Comparison of ENCODE assay signal across 26 cellular contexts in genomic region chr2:19675003-19675629, GRCh38.
DNase-seq lines count a peak whose midpoint lies in the region; ATAC-seq and TF ChIP-seq lines count a peak whose summit lies in the region.
"Had no signal": no experiment of that assay in that cellular context is flagged by ENCODE, and none has a peak within 500 bp of the region (broad histone marks: within the 10 kb centered on the region; RNA-seq: fewer than 3 reads in every experiment).

No MANE protein-coding gene starts in this region.

- no peak for ATAC-seq in GM18505 (IDR thresholded peaks at IDR 0.05; ENCODE audit: unreplicated experiment)
- ATAC-seq: left lung; naive thymus-derived CD4-positive, alpha-beta T cell had no signal

- TF ChIP-seq POLR2A in GM18505 (IDR thresholded peaks at IDR 0.05; ENCODE audit: borderline replicate concordance, extremely low read depth, insufficient read depth, insufficient read length): no peak

- H3K27me3 ChIP-seq in tibial artery: no peaks in the 10 kb centered on the region
- H3K27me3 ChIP-seq: cardiac muscle cell, esophagus muscularis mucosa, left lung, upper lobe of left lung had no signal

- intact Hi-C loops in tibial artery (cut with DNase I; ENCODE audit: low total_unique reads): loop anchor here (5.0 kb wide), 1 partner anchor 62 kb away; no protein-coding TSS in a partner anchor

- H3K27ac Mint-ChIP-seq in osteocyte (ENCODE audit: unreplicated experiment): peak overlapping the region; percentile 71
- H3K27ac Mint-ChIP-seq: activated naive CD8-positive, alpha-beta T cell; IgD-negative memory B cell; immature natural killer cell; mesothelial cell of epicardium; naive thymus-derived CD4-positive, alpha-beta T cell had no signal

- DNase-seq in AG10803 (ENCODE audit: low read depth) (peak; percentile 29), HFF-Myc (ENCODE audit: extremely low read depth, low read depth) (peak; percentile 48), cerebellar cortex (ENCODE audit: low spot score) (peak; percentile 6), osteocyte (ENCODE audit: extremely low spot score, unreplicated experiment) (no peak), tibial artery (no peak), iPS-NIHi7 (ENCODE audit: extremely low spot score) (no peak), GOT3 (lab: John Stamatoyannopoulos, UW) (no peak)
- DNase-seq: activated T-cell treated with anti-CD3 and anti-CD28 coated beads for 4 hours; foreskin melanocyte; H7; immature natural killer cell; left lung; naive thymus-derived CD4-positive, alpha-beta T cell; NCI-H1092 treated with DMSO at 0.1 percent for 48 hours; NCI-H2029; NCI-H526; RPMI8226; spleen; T-helper 2 cell; upper lobe of left lung had no signal

- peaks cover 47% of the 10 kb centered on the region for H3K4me1 Mint-ChIP-seq in osteocyte (ENCODE audit: unreplicated experiment)
- H3K4me1 Mint-ChIP-seq: IgD-negative memory B cell, immature natural killer cell had no signal

- TF ChIP-seq CTCF in AG10803 (conservative IDR thresholded peaks at IDR 0.05; ENCODE audit: low read length): no peak
- no peak for TF ChIP-seq CTCF in HFF-Myc (IDR thresholded peaks at IDR 0.05; ENCODE audit: low read depth, low read length, missing control alignments)
- no peak for TF ChIP-seq CTCF in osteocyte (IDR thresholded peaks at IDR 0.05)
- no peak for TF ChIP-seq CTCF in tibial artery (IDR thresholded peaks at IDR 0.05)

- no peaks in the 10 kb centered on the region for H3K9me3 Mint-ChIP-seq in osteocyte (ENCODE audit: unreplicated experiment)
- H3K9me3 Mint-ChIP-seq: mesothelial cell of epicardium; naive thymus-derived CD4-positive, alpha-beta T cell had no signal

- H3K36me3 Mint-ChIP-seq in osteocyte (ENCODE audit: unreplicated experiment): no peaks in the 10 kb centered on the region
- H3K36me3 Mint-ChIP-seq: activated naive CD8-positive, alpha-beta T cell; IgD-negative memory B cell; immature natural killer cell; mesothelial cell of epicardium; naive thymus-derived CD4-positive, alpha-beta T cell had no signal

- H3K4me3 ChIP-seq in AG10803 (ENCODE audit: low read length) (no peak overlapping the region), HFF-Myc (replicated peaks; ENCODE audit: low read depth, low read length) (no peak overlapping the region), tibial artery (no peak overlapping the region)
- H3K4me3 ChIP-seq: cardiac muscle cell, esophagus muscularis mucosa, left lung, spleen, upper lobe of left lung had no signal

- H3K4me1 ChIP-seq in tibial artery: peaks cover 0 to 44% (median 34%) of the 10 kb centered on the region in 4 donors
- H3K4me1 ChIP-seq: left lung, spleen, upper lobe of left lung had no signal

- no peaks in the 10 kb centered on the region for H3K36me3 ChIP-seq in tibial artery
- H3K36me3 ChIP-seq: cardiac muscle cell, esophagus muscularis mucosa, left lung, spleen, upper lobe of left lung had no signal

- H3K9me3 ChIP-seq in tibial artery: no peaks in the 10 kb centered on the region
- H3K9me3 ChIP-seq: esophagus muscularis mucosa, left lung, spleen, upper lobe of left lung had no signal

- peak overlapping the region in 1 of 2 donors; percentile 0 for H3K27ac ChIP-seq in tibial artery
- H3K27ac ChIP-seq: cardiac muscle cell, esophagus muscularis mucosa, left lung, spleen, upper lobe of left lung had no signal

- H3K27me3 Mint-ChIP-seq in osteocyte (ENCODE audit: unreplicated experiment): no peaks in the 10 kb centered on the region

- no peak overlapping the region for H3K4me3 Mint-ChIP-seq in osteocyte (ENCODE audit: unreplicated experiment)
- H3K4me3 Mint-ChIP-seq: activated naive CD8-positive, alpha-beta T cell; immature natural killer cell; mesothelial cell of epicardium; naive thymus-derived CD4-positive, alpha-beta T cell had no signal

Comparison
In these comparisons a context has a peak if more than half of its experiments do, and no peak if none do; other contexts are left out.
1. DNase-seq: peak in AG10803 (single experiment), HFF-Myc (single experiment) and cerebellar cortex (single experiment); none in osteocyte (single experiment), tibial artery (0 of 2), iPS-NIHi7 (single experiment) and GOT3 (single experiment).